Comparison of ENCODE assay signal across 1 cellular context in the genomic region with DNA sequence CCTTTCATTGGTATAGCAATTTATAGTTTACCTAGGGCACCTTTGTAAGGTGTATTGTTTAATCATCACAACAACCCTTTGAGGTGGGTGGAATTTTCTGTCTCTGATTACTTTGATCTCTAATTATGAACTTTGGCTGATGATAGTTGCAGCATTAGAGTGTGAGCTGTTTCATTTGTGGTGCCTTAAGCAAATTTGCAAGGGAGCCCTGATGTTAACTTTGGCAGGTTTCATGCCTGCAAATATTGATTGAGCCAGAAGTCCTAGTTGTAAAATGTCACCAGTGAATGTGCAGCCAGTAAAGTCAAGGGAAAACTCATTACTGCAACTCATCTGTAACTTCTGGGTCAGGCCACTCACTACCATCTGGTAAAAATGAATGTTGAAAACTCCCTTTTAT.
TF ChIP-seq lines count a peak whose summit lies in the region.

No MANE protein-coding gene starts in this region.

TF ChIP-seq in HepG2, 621 proteins besides CTCF, POLR2A, EP300 and RAD21 (continued from another document and continues in another):
- no peak for TF ChIP-seq MAZ (IDR thresholded peaks at IDR 0.05; ENCODE audit: borderline replicate concordance, low read depth, low read length)
- TF ChIP-seq MAZ (CRISPR knock-in tag; IDR thresholded peaks at IDR 0.05; ENCODE audit: low read depth) = no peak
- no peak for TF ChIP-seq PHF21A (CRISPR knock-in tag; IDR thresholded peaks at IDR 0.05)
- no peak for TF ChIP-seq ZNF891 (CRISPR knock-in tag; IDR thresholded peaks at IDR 0.05)
- TF ChIP-seq DPF2 (CRISPR knock-in tag; IDR thresholded peaks at IDR 0.05; ENCODE audit: borderline replicate concordance, low read depth) = no peak
- no peak for TF ChIP-seq NR1H2 (CRISPR knock-in tag; IDR thresholded peaks at IDR 0.05; ENCODE audit: borderline replicate concordance, low read depth)
- TF ChIP-seq SMC3 (IDR thresholded peaks at IDR 0.05; ENCODE audit: low read length) = no peak
- TF ChIP-seq ZFX (CRISPR knock-in tag; IDR thresholded peaks at IDR 0.05; ENCODE audit: low read depth) = no peak
- no peak for TF ChIP-seq ZNF652 (CRISPR knock-in tag; IDR thresholded peaks at IDR 0.05; ENCODE audit: borderline replicate concordance, low read depth)
- TF ChIP-seq NFIC (IDR thresholded peaks at IDR 0.05; ENCODE audit: low read length) = peak; percentile 54; the same call in 1 of the 2 replicates
- TF ChIP-seq ZNF441 (CRISPR knock-in tag; IDR thresholded peaks at IDR 0.05; ENCODE audit: borderline replicate concordance) = no peak
- TF ChIP-seq CENPT (CRISPR knock-in tag; IDR thresholded peaks at IDR 0.05; ENCODE audit: low read depth) = no peak
- TF ChIP-seq ERF (CRISPR knock-in tag; IDR thresholded peaks at IDR 0.05) = no peak
- no peak for TF ChIP-seq RCOR2 (CRISPR knock-in tag; IDR thresholded peaks at IDR 0.05)
- TF ChIP-seq, protein P1, sequence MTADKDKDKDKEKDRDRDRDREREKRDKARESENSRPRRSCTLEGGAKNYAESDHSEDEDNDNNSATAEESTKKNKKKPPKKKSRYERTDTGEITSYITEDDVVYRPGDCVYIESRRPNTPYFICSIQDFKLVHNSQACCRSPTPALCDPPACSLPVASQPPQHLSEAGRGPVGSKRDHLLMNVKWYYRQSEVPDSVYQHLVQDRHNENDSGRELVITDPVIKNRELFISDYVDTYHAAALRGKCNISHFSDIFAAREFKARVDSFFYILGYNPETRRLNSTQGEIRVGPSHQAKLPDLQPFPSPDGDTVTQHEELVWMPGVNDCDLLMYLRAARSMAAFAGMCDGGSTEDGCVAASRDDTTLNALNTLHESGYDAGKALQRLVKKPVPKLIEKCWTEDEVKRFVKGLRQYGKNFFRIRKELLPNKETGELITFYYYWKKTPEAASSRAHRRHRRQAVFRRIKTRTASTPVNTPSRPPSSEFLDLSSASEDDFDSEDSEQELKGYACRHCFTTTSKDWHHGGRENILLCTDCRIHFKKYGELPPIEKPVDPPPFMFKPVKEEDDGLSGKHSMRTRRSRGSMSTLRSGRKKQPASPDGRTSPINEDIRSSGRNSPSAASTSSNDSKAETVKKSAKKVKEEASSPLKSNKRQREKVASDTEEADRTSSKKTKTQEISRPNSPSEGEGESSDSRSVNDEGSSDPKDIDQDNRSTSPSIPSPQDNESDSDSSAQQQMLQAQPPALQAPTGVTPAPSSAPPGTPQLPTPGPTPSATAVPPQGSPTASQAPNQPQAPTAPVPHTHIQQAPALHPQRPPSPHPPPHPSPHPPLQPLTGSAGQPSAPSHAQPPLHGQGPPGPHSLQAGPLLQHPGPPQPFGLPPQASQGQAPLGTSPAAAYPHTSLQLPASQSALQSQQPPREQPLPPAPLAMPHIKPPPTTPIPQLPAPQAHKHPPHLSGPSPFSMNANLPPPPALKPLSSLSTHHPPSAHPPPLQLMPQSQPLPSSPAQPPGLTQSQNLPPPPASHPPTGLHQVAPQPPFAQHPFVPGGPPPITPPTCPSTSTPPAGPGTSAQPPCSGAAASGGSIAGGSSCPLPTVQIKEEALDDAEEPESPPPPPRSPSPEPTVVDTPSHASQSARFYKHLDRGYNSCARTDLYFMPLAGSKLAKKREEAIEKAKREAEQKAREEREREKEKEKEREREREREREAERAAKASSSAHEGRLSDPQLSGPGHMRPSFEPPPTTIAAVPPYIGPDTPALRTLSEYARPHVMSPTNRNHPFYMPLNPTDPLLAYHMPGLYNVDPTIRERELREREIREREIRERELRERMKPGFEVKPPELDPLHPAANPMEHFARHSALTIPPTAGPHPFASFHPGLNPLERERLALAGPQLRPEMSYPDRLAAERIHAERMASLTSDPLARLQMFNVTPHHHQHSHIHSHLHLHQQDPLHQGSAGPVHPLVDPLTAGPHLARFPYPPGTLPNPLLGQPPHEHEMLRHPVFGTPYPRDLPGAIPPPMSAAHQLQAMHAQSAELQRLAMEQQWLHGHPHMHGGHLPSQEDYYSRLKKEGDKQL (CRISPR knock-in tag; IDR thresholded peaks at IDR 0.05; ENCODE audit: low read depth) = no peak
- TF ChIP-seq ZSCAN9 (CRISPR knock-in tag; IDR thresholded peaks at IDR 0.05; ENCODE audit: borderline replicate concordance) = no peak
- TF ChIP-seq SMAD3 (CRISPR knock-in tag; IDR thresholded peaks at IDR 0.05) = no peak
- TF ChIP-seq, protein P2, sequence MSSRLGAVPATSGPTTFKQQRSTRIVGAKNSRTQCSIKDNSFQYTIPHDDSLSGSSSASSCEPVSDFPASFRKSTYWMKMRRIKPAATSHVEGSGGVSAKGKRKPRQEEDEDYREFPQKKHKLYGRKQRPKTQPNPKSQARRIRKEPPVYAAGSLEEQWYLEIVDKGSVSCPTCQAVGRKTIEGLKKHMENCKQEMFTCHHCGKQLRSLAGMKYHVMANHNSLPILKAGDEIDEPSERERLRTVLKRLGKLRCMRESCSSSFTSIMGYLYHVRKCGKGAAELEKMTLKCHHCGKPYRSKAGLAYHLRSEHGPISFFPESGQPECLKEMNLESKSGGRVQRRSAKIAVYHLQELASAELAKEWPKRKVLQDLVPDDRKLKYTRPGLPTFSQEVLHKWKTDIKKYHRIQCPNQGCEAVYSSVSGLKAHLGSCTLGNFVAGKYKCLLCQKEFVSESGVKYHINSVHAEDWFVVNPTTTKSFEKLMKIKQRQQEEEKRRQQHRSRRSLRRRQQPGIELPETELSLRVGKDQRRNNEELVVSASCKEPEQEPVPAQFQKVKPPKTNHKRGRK (CRISPR knock-in tag; IDR thresholded peaks at IDR 0.05) = no peak
- peak; percentile 61; the same call in 1 of the 2 replicates for TF ChIP-seq TCF7L2 (IDR thresholded peaks at IDR 0.05; ENCODE audit: low read depth, low read length)
- no peak for TF ChIP-seq KLF15 (CRISPR knock-in tag; IDR thresholded peaks at IDR 0.05; ENCODE audit: borderline replicate concordance)
- TF ChIP-seq, protein P3, sequence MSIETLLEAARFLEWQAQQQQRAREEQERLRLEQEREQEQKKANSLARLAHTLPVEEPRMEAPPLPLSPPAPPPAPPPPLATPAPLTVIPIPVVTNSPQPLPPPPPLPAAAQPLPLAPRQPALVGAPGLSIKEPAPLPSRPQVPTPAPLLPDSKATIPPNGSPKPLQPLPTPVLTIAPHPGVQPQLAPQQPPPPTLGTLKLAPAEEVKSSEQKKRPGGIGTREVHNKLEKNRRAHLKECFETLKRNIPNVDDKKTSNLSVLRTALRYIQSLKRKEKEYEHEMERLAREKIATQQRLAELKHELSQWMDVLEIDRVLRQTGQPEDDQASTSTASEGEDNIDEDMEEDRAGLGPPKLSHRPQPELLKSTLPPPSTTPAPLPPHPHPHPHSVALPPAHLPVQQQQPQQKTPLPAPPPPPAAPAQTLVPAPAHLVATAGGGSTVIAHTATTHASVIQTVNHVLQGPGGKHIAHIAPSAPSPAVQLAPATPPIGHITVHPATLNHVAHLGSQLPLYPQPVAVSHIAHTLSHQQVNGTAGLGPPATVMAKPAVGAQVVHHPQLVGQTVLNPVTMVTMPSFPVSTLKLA (IDR thresholded peaks at IDR 0.05) = no peak
- TF ChIP-seq, protein P4, sequence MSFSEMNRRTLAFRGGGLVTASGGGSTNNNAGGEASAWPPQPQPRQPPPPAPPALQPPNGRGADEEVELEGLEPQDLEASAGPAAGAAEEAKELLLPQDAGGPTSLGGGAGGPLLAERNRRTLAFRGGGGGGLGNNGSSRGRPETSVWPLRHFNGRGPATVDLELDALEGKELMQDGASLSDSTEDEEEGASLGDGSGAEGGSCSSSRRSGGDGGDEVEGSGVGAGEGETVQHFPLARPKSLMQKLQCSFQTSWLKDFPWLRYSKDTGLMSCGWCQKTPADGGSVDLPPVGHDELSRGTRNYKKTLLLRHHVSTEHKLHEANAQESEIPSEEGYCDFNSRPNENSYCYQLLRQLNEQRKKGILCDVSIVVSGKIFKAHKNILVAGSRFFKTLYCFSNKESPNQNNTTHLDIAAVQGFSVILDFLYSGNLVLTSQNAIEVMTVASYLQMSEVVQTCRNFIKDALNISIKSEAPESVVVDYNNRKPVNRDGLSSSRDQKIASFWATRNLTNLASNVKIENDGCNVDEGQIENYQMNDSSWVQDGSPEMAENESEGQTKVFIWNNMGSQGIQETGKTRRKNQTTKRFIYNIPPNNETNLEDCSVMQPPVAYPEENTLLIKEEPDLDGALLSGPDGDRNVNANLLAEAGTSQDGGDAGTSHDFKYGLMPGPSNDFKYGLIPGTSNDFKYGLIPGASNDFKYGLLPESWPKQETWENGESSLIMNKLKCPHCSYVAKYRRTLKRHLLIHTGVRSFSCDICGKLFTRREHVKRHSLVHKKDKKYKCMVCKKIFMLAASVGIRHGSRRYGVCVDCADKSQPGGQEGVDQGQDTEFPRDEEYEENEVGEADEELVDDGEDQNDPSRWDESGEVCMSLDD (CRISPR knock-in tag; IDR thresholded peaks at IDR 0.05; ENCODE audit: borderline replicate concordance) = no peak
- TF ChIP-seq, protein P5, sequence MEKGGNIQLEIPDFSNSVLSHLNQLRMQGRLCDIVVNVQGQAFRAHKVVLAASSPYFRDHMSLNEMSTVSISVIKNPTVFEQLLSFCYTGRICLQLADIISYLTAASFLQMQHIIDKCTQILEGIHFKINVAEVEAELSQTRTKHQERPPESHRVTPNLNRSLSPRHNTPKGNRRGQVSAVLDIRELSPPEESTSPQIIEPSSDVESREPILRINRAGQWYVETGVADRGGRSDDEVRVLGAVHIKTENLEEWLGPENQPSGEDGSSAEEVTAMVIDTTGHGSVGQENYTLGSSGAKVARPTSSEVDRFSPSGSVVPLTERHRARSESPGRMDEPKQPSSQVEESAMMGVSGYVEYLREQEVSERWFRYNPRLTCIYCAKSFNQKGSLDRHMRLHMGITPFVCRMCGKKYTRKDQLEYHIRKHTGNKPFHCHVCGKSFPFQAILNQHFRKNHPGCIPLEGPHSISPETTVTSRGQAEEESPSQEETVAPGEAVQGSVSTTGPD (CRISPR knock-in tag; IDR thresholded peaks at IDR 0.05) = peak; percentile 95
- no peak for TF ChIP-seq ZNF251 (CRISPR knock-in tag; IDR thresholded peaks at IDR 0.05)
- TF ChIP-seq, protein P6, sequence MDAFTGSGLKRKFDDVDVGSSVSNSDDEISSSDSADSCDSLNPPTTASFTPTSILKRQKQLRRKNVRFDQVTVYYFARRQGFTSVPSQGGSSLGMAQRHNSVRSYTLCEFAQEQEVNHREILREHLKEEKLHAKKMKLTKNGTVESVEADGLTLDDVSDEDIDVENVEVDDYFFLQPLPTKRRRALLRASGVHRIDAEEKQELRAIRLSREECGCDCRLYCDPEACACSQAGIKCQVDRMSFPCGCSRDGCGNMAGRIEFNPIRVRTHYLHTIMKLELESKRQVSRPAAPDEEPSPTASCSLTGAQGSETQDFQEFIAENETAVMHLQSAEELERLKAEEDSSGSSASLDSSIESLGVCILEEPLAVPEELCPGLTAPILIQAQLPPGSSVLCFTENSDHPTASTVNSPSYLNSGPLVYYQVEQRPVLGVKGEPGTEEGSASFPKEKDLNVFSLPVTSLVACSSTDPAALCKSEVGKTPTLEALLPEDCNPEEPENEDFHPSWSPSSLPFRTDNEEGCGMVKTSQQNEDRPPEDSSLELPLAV (CRISPR knock-in tag; conservative IDR thresholded peaks at IDR 0.05; ENCODE audit: low read depth) = no peak
- TF ChIP-seq PHF20 (CRISPR knock-in tag; IDR thresholded peaks at IDR 0.05) = no peak
- TF ChIP-seq TEAD3 (CRISPR knock-in tag; optimal IDR thresholded peaks at IDR 0.05; ENCODE audit: borderline replicate concordance) = no peak
- TF ChIP-seq, protein P7, sequence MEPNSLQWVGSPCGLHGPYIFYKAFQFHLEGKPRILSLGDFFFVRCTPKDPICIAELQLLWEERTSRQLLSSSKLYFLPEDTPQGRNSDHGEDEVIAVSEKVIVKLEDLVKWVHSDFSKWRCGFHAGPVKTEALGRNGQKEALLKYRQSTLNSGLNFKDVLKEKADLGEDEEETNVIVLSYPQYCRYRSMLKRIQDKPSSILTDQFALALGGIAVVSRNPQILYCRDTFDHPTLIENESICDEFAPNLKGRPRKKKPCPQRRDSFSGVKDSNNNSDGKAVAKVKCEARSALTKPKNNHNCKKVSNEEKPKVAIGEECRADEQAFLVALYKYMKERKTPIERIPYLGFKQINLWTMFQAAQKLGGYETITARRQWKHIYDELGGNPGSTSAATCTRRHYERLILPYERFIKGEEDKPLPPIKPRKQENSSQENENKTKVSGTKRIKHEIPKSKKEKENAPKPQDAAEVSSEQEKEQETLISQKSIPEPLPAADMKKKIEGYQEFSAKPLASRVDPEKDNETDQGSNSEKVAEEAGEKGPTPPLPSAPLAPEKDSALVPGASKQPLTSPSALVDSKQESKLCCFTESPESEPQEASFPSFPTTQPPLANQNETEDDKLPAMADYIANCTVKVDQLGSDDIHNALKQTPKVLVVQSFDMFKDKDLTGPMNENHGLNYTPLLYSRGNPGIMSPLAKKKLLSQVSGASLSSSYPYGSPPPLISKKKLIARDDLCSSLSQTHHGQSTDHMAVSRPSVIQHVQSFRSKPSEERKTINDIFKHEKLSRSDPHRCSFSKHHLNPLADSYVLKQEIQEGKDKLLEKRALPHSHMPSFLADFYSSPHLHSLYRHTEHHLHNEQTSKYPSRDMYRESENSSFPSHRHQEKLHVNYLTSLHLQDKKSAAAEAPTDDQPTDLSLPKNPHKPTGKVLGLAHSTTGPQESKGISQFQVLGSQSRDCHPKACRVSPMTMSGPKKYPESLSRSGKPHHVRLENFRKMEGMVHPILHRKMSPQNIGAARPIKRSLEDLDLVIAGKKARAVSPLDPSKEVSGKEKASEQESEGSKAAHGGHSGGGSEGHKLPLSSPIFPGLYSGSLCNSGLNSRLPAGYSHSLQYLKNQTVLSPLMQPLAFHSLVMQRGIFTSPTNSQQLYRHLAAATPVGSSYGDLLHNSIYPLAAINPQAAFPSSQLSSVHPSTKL (CRISPR knock-in tag; IDR thresholded peaks at IDR 0.05) = 0 out of 2 replicates have a peak, but pooled peaks have one; percentile 12
- TF ChIP-seq, protein P8, sequence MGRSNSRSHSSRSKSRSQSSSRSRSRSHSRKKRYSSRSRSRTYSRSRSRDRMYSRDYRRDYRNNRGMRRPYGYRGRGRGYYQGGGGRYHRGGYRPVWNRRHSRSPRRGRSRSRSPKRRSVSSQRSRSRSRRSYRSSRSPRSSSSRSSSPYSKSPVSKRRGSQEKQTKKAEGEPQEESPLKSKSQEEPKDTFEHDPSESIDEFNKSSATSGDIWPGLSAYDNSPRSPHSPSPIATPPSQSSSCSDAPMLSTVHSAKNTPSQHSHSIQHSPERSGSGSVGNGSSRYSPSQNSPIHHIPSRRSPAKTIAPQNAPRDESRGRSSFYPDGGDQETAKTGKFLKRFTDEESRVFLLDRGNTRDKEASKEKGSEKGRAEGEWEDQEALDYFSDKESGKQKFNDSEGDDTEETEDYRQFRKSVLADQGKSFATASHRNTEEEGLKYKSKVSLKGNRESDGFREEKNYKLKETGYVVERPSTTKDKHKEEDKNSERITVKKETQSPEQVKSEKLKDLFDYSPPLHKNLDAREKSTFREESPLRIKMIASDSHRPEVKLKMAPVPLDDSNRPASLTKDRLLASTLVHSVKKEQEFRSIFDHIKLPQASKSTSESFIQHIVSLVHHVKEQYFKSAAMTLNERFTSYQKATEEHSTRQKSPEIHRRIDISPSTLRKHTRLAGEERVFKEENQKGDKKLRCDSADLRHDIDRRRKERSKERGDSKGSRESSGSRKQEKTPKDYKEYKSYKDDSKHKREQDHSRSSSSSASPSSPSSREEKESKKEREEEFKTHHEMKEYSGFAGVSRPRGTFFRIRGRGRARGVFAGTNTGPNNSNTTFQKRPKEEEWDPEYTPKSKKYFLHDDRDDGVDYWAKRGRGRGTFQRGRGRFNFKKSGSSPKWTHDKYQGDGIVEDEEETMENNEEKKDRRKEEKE (IDR thresholded peaks at IDR 0.05) = no peak
- TF ChIP-seq ZMYM4 (CRISPR knock-in tag; IDR thresholded peaks at IDR 0.05) = no peak; the same call in 1 of the 2 replicates
- TF ChIP-seq HNF4A (CRISPR knock-in tag; IDR thresholded peaks at IDR 0.05) = peak; percentile 62
- TF ChIP-seq, protein P9, sequence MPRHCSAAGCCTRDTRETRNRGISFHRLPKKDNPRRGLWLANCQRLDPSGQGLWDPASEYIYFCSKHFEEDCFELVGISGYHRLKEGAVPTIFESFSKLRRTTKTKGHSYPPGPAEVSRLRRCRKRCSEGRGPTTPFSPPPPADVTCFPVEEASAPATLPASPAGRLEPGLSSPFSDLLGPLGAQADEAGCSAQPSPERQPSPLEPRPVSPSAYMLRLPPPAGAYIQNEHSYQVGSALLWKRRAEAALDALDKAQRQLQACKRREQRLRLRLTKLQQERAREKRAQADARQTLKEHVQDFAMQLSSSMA (CRISPR knock-in tag; IDR thresholded peaks at IDR 0.05) = no peak
- no peak for TF ChIP-seq ZNF326 (CRISPR knock-in tag; IDR thresholded peaks at IDR 0.05; ENCODE audit: borderline replicate concordance)
- TF ChIP-seq POGZ (CRISPR knock-in tag; IDR thresholded peaks at IDR 0.05) = peak; percentile 50
